ENCODE assay signal across 16 cellular contexts in the genomic region with DNA sequence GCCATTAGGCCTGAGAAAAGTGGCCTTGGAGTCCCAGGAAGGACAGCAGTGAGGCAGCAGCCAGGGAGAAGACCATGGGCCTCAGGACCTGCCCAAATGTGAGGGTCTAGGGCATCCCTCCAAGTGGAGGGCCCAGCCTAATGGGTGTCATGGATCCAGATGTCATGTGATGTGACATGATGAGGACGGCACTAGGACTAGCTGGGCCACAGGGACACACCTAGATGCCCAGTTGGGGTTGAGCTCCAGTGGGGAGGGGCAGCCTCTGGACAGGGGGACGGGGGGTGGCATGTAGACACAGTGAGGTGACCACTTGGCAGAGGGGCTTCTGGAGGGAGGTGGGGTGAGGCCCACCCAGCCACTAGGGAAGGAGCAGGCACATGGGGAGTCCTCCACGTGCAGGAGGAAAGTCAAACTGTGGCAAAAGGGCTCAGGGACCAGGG. TPM values are rescaled to one million over a fixed set of nuclear protein-coding genes. Genes with fewer than 3 reads are reported as not detected.
DNase-seq lines count a peak whose midpoint lies in the region; ATAC-seq, FAIRE-seq and TF ChIP-seq lines count a peak whose summit lies in the region.
"Had no signal": no experiment of that assay in that cellular context is flagged by ENCODE, and none has a peak within 500 bp of the region (broad histone marks: within the 10 kb centered on the region; RNA-seq: fewer than 3 reads in every experiment).

No MANE protein-coding gene starts in this region.

- H4K20me1 ChIP-seq in H1 (replicated peaks in 1 of 2; ENCODE audit: control insufficient read depth in 1 of 2, insufficient read depth in 2 of 2, low read length in 2 of 2): peaks cover 22 to 48% of the 10 kb centered on the region in 2 experiments
- H4K20me1 ChIP-seq in HepG2 (ENCODE audit: insufficient read depth, low read length): peaks cover 15% of the 10 kb centered on the region

- H3K9ac ChIP-seq in H1 (replicated peaks in 1 of 4; ENCODE audit: extremely low read depth in 1 of 4, low read depth in 3 of 4, low read length in 3 of 4) (no peak overlapping the region), HepG2 (ENCODE audit: insufficient read depth, low read depth, low read length) (no peak overlapping the region)

- POLR2A ChIA-PET in H1 (lab: Charles Lee; ENCODE audit: partially characterized antibody) (no interaction called here), HepG2 (lab: Yijun Ruan, JAX) (interaction anchor here (1.9 kb wide), 1 partner anchor 14 kb away, joined by 4 read pairs; no protein-coding TSS in a partner anchor)

- no peak overlapping the region for H3K4ac ChIP-seq in H1 (replicated peaks; ENCODE audit: insufficient read length, low read depth, low read length)

- H3K9me3 ChIP-seq in H1 (ENCODE audit: insufficient read depth in 2 of 2, low read depth in 1 of 2, low read length in 1 of 2) (no peaks in the 10 kb centered on the region), HepG2 (ENCODE audit: low read length) (no peaks in the 10 kb centered on the region)
- H3K9me3 ChIP-seq: prostate gland, stomach had no signal

- H2BK15ac ChIP-seq in H1 (ENCODE audit: low read length): peak overlapping the region; percentile 46; the same call in 1 of the 2 replicates

- no peak for FAIRE-seq in H1 (lab: Jason Lieb, UNC)
- no peak for FAIRE-seq in HepG2 (lab: Jason Lieb, UNC)

- ATAC-seq in HG03280 (IDR thresholded peaks at IDR 0.05; ENCODE audit: unreplicated experiment) (no peak), GM18868 (IDR thresholded peaks at IDR 0.05; ENCODE audit: unreplicated experiment) (no peak), HepG2 (no peak)
- ATAC-seq: left lobe of liver had no signal

- H2BK20ac ChIP-seq in H1 (ENCODE audit: low read length): no peak overlapping the region

- TF ChIP-seq CTCF in GM20000 (IDR thresholded peaks at IDR 0.05; ENCODE audit: extremely low read depth, missing control alignments): no peak
- no peak for TF ChIP-seq CTCF in H1 (IDR thresholded peaks at IDR 0.05; ENCODE audit: control extremely low read depth in 1 of 3, insufficient read depth in 1 of 3, low read depth in 1 of 3, low read length in 3 of 3)
- no peak for TF ChIP-seq CTCF in HepG2 (CRISPR knock-in tag; IDR thresholded peaks at IDR 0.05)

- DNase-seq in T-helper 2 cell treated with Interferon-gamma antibody and Interleukin-4, amounts not matched to agents 5 μg/mL and 100 μg/mL, for 36 hours (ENCODE audit: low spot score): no peak
- DNase-seq in T-helper 2 cell: no peak
- DNase-seq in GM20000 (ENCODE audit: low spot score): peak; percentile 25
- DNase-seq in H1 (ENCODE audit: low read depth in 1 of 2, low spot score in 2 of 2): no peak
- DNase-seq in posterior vena cava (ENCODE audit: low spot score): peak; percentile 48
- DNase-seq in HepG2 (ENCODE audit: low spot score): no peak
- DNase-seq: activated CD4-positive, CD25-positive, alpha-beta regulatory T cell; activated CD8-positive, alpha-beta memory T cell treated with anti-CD3 and anti-CD28 coated beads, Interleukin-2, amount 50 U/mL, for 4 hours; GOT3; NCI-H1092 treated with DMSO at 0.1 percent for 48 hours; NCI-H2171 treated with DMSO at 0.1 percent for 48 hours; stomach had no signal

- H4K8ac ChIP-seq in H1 (ENCODE audit: extremely low read depth, insufficient read depth, low read length): no peak overlapping the region

- TF ChIP-seq EP300 in H1 (IDR thresholded peaks at IDR 0.05; ENCODE audit: borderline replicate concordance in 1 of 2, low read depth in 2 of 2, low read length in 2 of 2): no peak
- no peak for TF ChIP-seq EP300 in HepG2 (IDR thresholded peaks at IDR 0.05; ENCODE audit: low read depth in 2 of 2, low read length in 2 of 2)
- no peak for TF ChIP-seq EP300 in HepG2 (CRISPR knock-in tag; IDR thresholded peaks at IDR 0.05; ENCODE audit: borderline replicate concordance)

- H3K36me3 Mint-ChIP-seq in T-helper 2 cell treated with Interferon-gamma antibody and Interleukin-4, amounts not matched to agents 5 μg/mL and 100 μg/mL, for 36 hours (ENCODE audit: low read depth): peaks cover 3% of the 10 kb centered on the region

- WGBS in H1 (ENCODE audit: extremely low coverage in 1 of 2, insufficient coverage in 1 of 2, insufficient read length in 1 of 2, insufficient replicate concordance in 2 of 2, low coverage in 1 of 2, low lambda C conversion rate in 2 of 2, missing lambda C conversion rate in 1 of 2), 2 experiments: 73% methylated on average over 3 of the region's 3 CpGs; no CpG with 5 or more reads in 1 of the 2 experiments
- 88% methylated on average over 3 of the region's 3 CpGs for WGBS in HepG2 (ENCODE audit: low lambda C conversion rate)

- peaks cover 2% of the 10 kb centered on the region for H3K79me1 ChIP-seq in H1 (ENCODE audit: low read depth, low read length)

- no TSS peak for BruUV-seq in HepG2 (replicated peaks; lab: Mats Ljungman, UMichigan)

- H2AFZ ChIP-seq in H1 (ENCODE audit: low read length) (no peak overlapping the region), HepG2 (ENCODE audit: low read length) (no peak overlapping the region)

- no peak overlapping the region for H3K27ac ChIP-seq in H1 (ENCODE audit: low read depth, low read length)
- H3K27ac ChIP-seq in HepG2 (ENCODE audit: extremely low read length, insufficient read depth, low read length): no peak overlapping the region
- H3K27ac ChIP-seq: prostate gland, stomach had no signal

- H3K9me3 Mint-ChIP-seq in T-helper 2 cell treated with Interferon-gamma antibody and Interleukin-4, amounts not matched to agents 5 μg/mL and 100 μg/mL, for 36 hours: no peaks in the 10 kb centered on the region

- TF ChIP-seq RAD21 in H1 (IDR thresholded peaks at IDR 0.05 in 1 of 2, conservative IDR thresholded peaks at IDR 0.05 in 1 of 2; ENCODE audit: low read depth in 2 of 2, low read length in 2 of 2): no peak
- TF ChIP-seq RAD21 in HepG2 (CRISPR knock-in tag; IDR thresholded peaks at IDR 0.05): no peak

- CTCF ChIA-PET in H1 (lab: Charles Lee; ENCODE audit: partially characterized antibody): interaction anchor here (0.9 to 1.1 kb wide), 2 partner anchors 24 to 39 kb away, joined by 3 to 4 read pairs; a partner anchor contains a TSS
- CTCF ChIA-PET in HepG2 (lab: Yijun Ruan, JAX; ENCODE audit: low intra/inter-chr PET ratio, low total read pairs): no interaction called here

- H3K36me3 ChIP-seq in H1 (ENCODE audit: control insufficient read depth in 2 of 4, insufficient read depth in 4 of 4, low read length in 3 of 4): peaks cover 0 to 3% (median 0%) of the 10 kb centered on the region in 4 experiments; a peak in 1 of 8 replicates
- peaks cover 9 to 11% of the 10 kb centered on the region in 2 experiments; a peak in 4 of 5 replicates for H3K36me3 ChIP-seq in HepG2 (replicated peaks in 1 of 2; ENCODE audit: control insufficient read depth in 1 of 2, insufficient read depth in 2 of 2, low read length in 2 of 2)
- H3K36me3 ChIP-seq: prostate gland had no signal

- peak overlapping the region; percentile 13; the same call in 1 of the 2 replicates for H2AK5ac ChIP-seq in H1 (ENCODE audit: low read depth, low read length)

- H3K4me3 Mint-ChIP-seq in T-helper 2 cell treated with Interferon-gamma antibody and Interleukin-4, amounts not matched to agents 5 μg/mL and 100 μg/mL, for 36 hours: peak overlapping the region; percentile 69

- H3K56ac ChIP-seq in H1 (replicated peaks; ENCODE audit: insufficient read length, low read depth, low read length): no peak overlapping the region

- H3K27me3 Mint-ChIP-seq in T-helper 2 cell treated with Interferon-gamma antibody and Interleukin-4, amounts not matched to agents 5 μg/mL and 100 μg/mL, for 36 hours (ENCODE audit: low read depth): peaks cover 70% of the 10 kb centered on the region

- no peak overlapping the region for H3K27ac Mint-ChIP-seq in T-helper 2 cell treated with Interferon-gamma antibody and Interleukin-4, amounts not matched to agents 5 μg/mL and 100 μg/mL, for 36 hours

- no peak overlapping the region for H3K14ac ChIP-seq in H1 (ENCODE audit: insufficient read length)

- H3K4me3 ChIP-seq in H1 (ENCODE audit: extremely low read depth in 1 of 4, insufficient read depth in 2 of 4, low read depth in 3 of 4, low read length in 4 of 4): no peak overlapping the region
- H3K4me3 ChIP-seq in HepG2 (replicated peaks in 1 of 3; ENCODE audit: insufficient read depth in 1 of 3, low read depth in 2 of 3, low read length in 3 of 3): no peak overlapping the region
- H3K4me3 ChIP-seq: prostate gland had no signal

- H3K4me2 ChIP-seq in H1 (ENCODE audit: insufficient read depth in 1 of 2, low read depth in 2 of 2, low read length in 2 of 2) (no peak overlapping the region; a peak in 1 of 4 replicates), HepG2 (ENCODE audit: low read depth, low read length) (no peak overlapping the region)

- H3K4me1 ChIP-seq in H1 (replicated peaks in 1 of 4; ENCODE audit: control insufficient read depth in 3 of 4, insufficient read depth in 4 of 4, low read length in 3 of 4) (peaks cover 0 to 24% (median 14%) of the 10 kb centered on the region in 4 experiments; a peak in 5 of 7 replicates), HepG2 (ENCODE audit: insufficient read depth, low read length) (peaks cover 29% of the 10 kb centered on the region)

- no peak overlapping the region for H4K5ac ChIP-seq in H1 (ENCODE audit: insufficient read length, low read depth, low read length)

- peaks cover 16% of the 10 kb centered on the region; the same call in 1 of the 2 replicates for H3K23me2 ChIP-seq in H1 (ENCODE audit: low read depth, low read length)

- in situ Hi-C loops in HepG2 (cut with HindIII; ENCODE audit: extremely low pct_ligation_motif_present, low pct_unique_long_range_greater_than_20kb): no loop called here

- intact Hi-C loops in posterior vena cava (cut with DNase I) (no loop called here), HepG2 (cut with micrococcal nuclease; ENCODE audit: unreplicated experiment) (no loop called here)

- no peak overlapping the region for H2BK120ac ChIP-seq in H1 (replicated peaks; ENCODE audit: low read depth, low read length)

- TF ChIP-seq POLR2A in H1 (IDR thresholded peaks at IDR 0.05; ENCODE audit: control extremely low read depth in 1 of 2, low read depth in 2 of 2, low read length in 2 of 2): no peak
- no peak for TF ChIP-seq POLR2A in HepG2 (IDR thresholded peaks at IDR 0.05; ENCODE audit: insufficient read depth in 1 of 2, low read depth in 2 of 2, low read length in 2 of 2)

- H3K23ac ChIP-seq in H1 (ENCODE audit: insufficient read length): no peak overlapping the region

- no peak overlapping the region for H3K18ac ChIP-seq in H1 (ENCODE audit: extremely low read depth, low read length)

- H3K27me3 ChIP-seq in H1 (replicated peaks in 1 of 4; ENCODE audit: control insufficient read depth in 3 of 4, extremely low read depth in 1 of 4, insufficient read depth in 3 of 4, low read length in 3 of 4) (peaks cover 39 to 88% (median 74%) of the 10 kb centered on the region in 4 experiments), HepG2 (ENCODE audit: control insufficient read depth in 1 of 2, insufficient read depth in 2 of 2, low read length in 2 of 2) (no peaks in the 10 kb centered on the region)

- H2BK12ac ChIP-seq in H1 (ENCODE audit: low read depth, low read length): 0 out of 2 replicates have a peak overlapping the region, but pooled peaks have one; percentile 39

- peaks cover 10% of the 10 kb centered on the region for H3K4me1 Mint-ChIP-seq in T-helper 2 cell treated with Interferon-gamma antibody and Interleukin-4, amounts not matched to agents 5 μg/mL and 100 μg/mL, for 36 hours (ENCODE audit: low read depth)

- no peak overlapping the region for H2BK5ac ChIP-seq in H1 (ENCODE audit: low read depth, low read length)

- no peaks in the 10 kb centered on the region for H3K79me2 ChIP-seq in H1 (ENCODE audit: control insufficient read depth in 1 of 2, insufficient read depth in 2 of 2, low read length in 2 of 2)
- peaks cover 20% of the 10 kb centered on the region for H3K79me2 ChIP-seq in HepG2 (ENCODE audit: insufficient read depth, low read length)

- no peak overlapping the region for H4K91ac ChIP-seq in H1 (replicated peaks; ENCODE audit: insufficient read length, low read length)

RNA-seq across cellular contexts. Expression of a gene that starts 5.4 kb away (rescaled TPM):
- total RNA-seq in H1 (2021; fragmentation: NEBNext Ultra II Directional; extraction: Animal tissue kit (Norgen Biotek cat#: 25700)): 9.8 and 10.0 TPM in 2 replicates
- polyA plus RNA-seq in H1 (2011; rRNA removed) (4.2 and 7.1 TPM in 2 replicates), HepG2 (2011; rRNA removed) (6.2 and 6.9 TPM in 2 replicates)
- 4.9 TPM for polyA plus RNA-seq in H1 (2011; cell fraction: cytosol; rRNA removed)
- polyA plus RNA-seq in H1 (2011; cell fraction: nucleus; rRNA removed): 11.9 TPM
- 2.8 to 4.4 TPM (median 4.1 TPM) in 4 replicates for polyA plus RNA-seq in H1 (2012, experiment 1 of 2)
- polyA plus RNA-seq in H1 (2012, experiment 2 of 2): 2.8 TPM
- polyA plus RNA-seq in H1 (2013, experiment 1 of 2): 13.3 TPM
- polyA plus RNA-seq in H1 (2013, experiment 2 of 2): 12.2 TPM
- 0.76 and 1.4 TPM in 2 replicates for polyA minus RNA-seq in H1 (2011; rRNA and poly(A)+ RNA removed)
- polyA minus RNA-seq in H1 (2011; cell fraction: cytosol; rRNA and poly(A)+ RNA removed): 4.8 TPM
- 3.9 TPM for polyA minus RNA-seq in H1 (2011; cell fraction: nucleus; rRNA and poly(A)+ RNA removed)
- total RNA-seq in posterior vena cava (10 to 100 TPM; 18.6 to 26.7 TPM), HepG2 (2016; rRNA removed; fragmentation: Illumina TruSeq; extraction: Trizol) (1.4 and 3.3 TPM in 2 replicates)
- total RNA-seq in HepG2 (2016; cell fraction: cytosol; rRNA removed; fragmentation: Illumina TruSeq; extraction: Trizol; ENCODE audit: low read depth): 0.91 and 1.2 TPM in 2 replicates
- 1.2 and 3.8 TPM in 2 replicates for total RNA-seq in HepG2 (2016; cell fraction: insoluble cytoplasmic fraction; rRNA removed; fragmentation: Illumina TruSeq; extraction: Trizol)
- total RNA-seq in HepG2 (2016; cell fraction: membrane; rRNA removed; fragmentation: Illumina TruSeq; extraction: Trizol): 3.2 and 3.6 TPM in 2 replicates
- total RNA-seq in HepG2 (2016; cell fraction: nucleus; rRNA removed; fragmentation: Illumina TruSeq; extraction: Trizol): 3.9 and 5.7 TPM in 2 replicates
- polyA plus RNA-seq in HepG2 (2011; cell fraction: cytosol; rRNA removed): 3.9 and 8.3 TPM in 2 replicates
- polyA plus RNA-seq in HepG2 (2011; cell fraction: nucleus; rRNA removed): 27.6 and 34.9 TPM in 2 replicates
- 3.1 and 5.3 TPM in 2 replicates for polyA plus RNA-seq in HepG2 (2012)
- 1.2 and 1.4 TPM in 2 replicates for polyA plus RNA-seq in HepG2 (2016; cell fraction: cytosol; fragmentation: Illumina TruSeq; extraction: Trizol; ENCODE audit: low read depth)
- polyA plus RNA-seq in HepG2 (2016; cell fraction: insoluble cytoplasmic fraction; fragmentation: Illumina TruSeq; extraction: Trizol; ENCODE audit: low read depth): 1.7 and 2.6 TPM in 2 replicates
- polyA plus RNA-seq in HepG2 (2016; cell fraction: membrane; fragmentation: Illumina TruSeq; extraction: Trizol; ENCODE audit: low read depth): 2.8 and 3.9 TPM in 2 replicates
- 11.7 and 16.2 TPM in 2 replicates for polyA plus RNA-seq in HepG2 (2016; cell fraction: nucleus; fragmentation: Illumina TruSeq; extraction: Trizol; ENCODE audit: insufficient read depth, low read depth)
- 0.14 and 12.4 TPM in 2 replicates for polyA minus RNA-seq in HepG2 (2011; rRNA and poly(A)+ RNA removed; ENCODE audit: low replicate concordance)
- 6.0 and 7.1 TPM in 2 replicates for polyA minus RNA-seq in HepG2 (2011; cell fraction: cytosol; rRNA and poly(A)+ RNA removed)
- 3.1 and 4.7 TPM in 2 replicates for polyA minus RNA-seq in HepG2 (2011; cell fraction: nucleus; rRNA and poly(A)+ RNA removed)

RNA-seq across cellular contexts. Expression of a gene that starts 38.3 kb away (rescaled TPM):
- 44.9 and 45.7 TPM in 2 replicates for total RNA-seq in H1 (2021; fragmentation: NEBNext Ultra II Directional; extraction: Animal tissue kit (Norgen Biotek cat#: 25700))
- 29.7 and 35.3 TPM in 2 replicates for polyA plus RNA-seq in H1 (2011; rRNA removed)
- polyA plus RNA-seq in H1 (2011; cell fraction: cytosol; rRNA removed): 38.2 TPM
- polyA plus RNA-seq in H1 (2011; cell fraction: nucleus; rRNA removed): 27.0 TPM
- polyA plus RNA-seq in H1 (2012, experiment 1 of 2): 25.6 to 38.6 TPM (median 29.5 TPM) in 4 replicates
- 28.3 TPM for polyA plus RNA-seq in H1 (2012, experiment 2 of 2)
- polyA plus RNA-seq in H1 (2013, experiment 1 of 2): 15.6 TPM
- 16.0 TPM for polyA plus RNA-seq in H1 (2013, experiment 2 of 2)
- polyA minus RNA-seq in H1 (2011; rRNA and poly(A)+ RNA removed): 26.1 and 26.9 TPM in 2 replicates
- 35.4 TPM for polyA minus RNA-seq in H1 (2011; cell fraction: cytosol; rRNA and poly(A)+ RNA removed)
- 18.6 TPM for polyA minus RNA-seq in H1 (2011; cell fraction: nucleus; rRNA and poly(A)+ RNA removed)
- total RNA-seq in posterior vena cava: 1 to 10 TPM; 5.9 to 6.9 TPM
- total RNA-seq in HepG2 (2016; rRNA removed; fragmentation: Illumina TruSeq; extraction: Trizol): 7.4 and 9.1 TPM in 2 replicates
- 2.3 and 2.6 TPM in 2 replicates for total RNA-seq in HepG2 (2016; cell fraction: cytosol; rRNA removed; fragmentation: Illumina TruSeq; extraction: Trizol; ENCODE audit: low read depth)
- total RNA-seq in HepG2 (2016; cell fraction: insoluble cytoplasmic fraction; rRNA removed; fragmentation: Illumina TruSeq; extraction: Trizol): 7.5 and 8.7 TPM in 2 replicates
- total RNA-seq in HepG2 (2016; cell fraction: membrane; rRNA removed; fragmentation: Illumina TruSeq; extraction: Trizol): 6.5 and 7.6 TPM in 2 replicates
- total RNA-seq in HepG2 (2016; cell fraction: nucleus; rRNA removed; fragmentation: Illumina TruSeq; extraction: Trizol): 5.6 and 6.4 TPM in 2 replicates
- 6.3 and 8.0 TPM in 2 replicates for polyA plus RNA-seq in HepG2 (2011; rRNA removed)
- 6.8 and 8.8 TPM in 2 replicates for polyA plus RNA-seq in HepG2 (2011; cell fraction: cytosol; rRNA removed)
- polyA plus RNA-seq in HepG2 (2011; cell fraction: nucleus; rRNA removed): 11.9 and 12.4 TPM in 2 replicates
- 4.3 and 6.4 TPM in 2 replicates for polyA plus RNA-seq in HepG2 (2012)
- 0.99 and 1.6 TPM in 2 replicates for polyA plus RNA-seq in HepG2 (2016; cell fraction: cytosol; fragmentation: Illumina TruSeq; extraction: Trizol; ENCODE audit: low read depth)
- 7.3 and 8.1 TPM in 2 replicates for polyA plus RNA-seq in HepG2 (2016; cell fraction: insoluble cytoplasmic fraction; fragmentation: Illumina TruSeq; extraction: Trizol; ENCODE audit: low read depth)
- polyA plus RNA-seq in HepG2 (2016; cell fraction: membrane; fragmentation: Illumina TruSeq; extraction: Trizol; ENCODE audit: low read depth): 3.6 and 4.5 TPM in 2 replicates
- polyA plus RNA-seq in HepG2 (2016; cell fraction: nucleus; fragmentation: Illumina TruSeq; extraction: Trizol; ENCODE audit: insufficient read depth, low read depth): 13.8 and 14.4 TPM in 2 replicates
- 6.5 and 20.0 TPM in 2 replicates for polyA minus RNA-seq in HepG2 (2011; rRNA and poly(A)+ RNA removed; ENCODE audit: low replicate concordance)
- polyA minus RNA-seq in HepG2 (2011; cell fraction: cytosol; rRNA and poly(A)+ RNA removed): 7.4 and 8.5 TPM in 2 replicates
- polyA minus RNA-seq in HepG2 (2011; cell fraction: nucleus; rRNA and poly(A)+ RNA removed): 3.9 and 4.2 TPM in 2 replicates

Comparison
In these comparisons a context has a peak if more than half of its experiments do, and no peak if none do; other contexts are left out.
1. DNase-seq: peak in GM20000 (single experiment) and posterior vena cava (single experiment); none in T-helper 2 cell treated with Interferon-gamma antibody and Interleukin-4, amounts not matched to agents 5 μg/mL and 100 μg/mL, for 36 hours (single experiment), T-helper 2 cell (0 of 5), H1 (0 of 2) and HepG2 (single experiment).